ENCODE assay signal across 8 cellular contexts in genomic region chr1:23577056-23577985, GRCh38. TPM values are rescaled to one million over a fixed set of nuclear protein-coding genes. Genes with fewer than 3 reads are reported as not detected.
DNase-seq lines count a peak whose midpoint lies in the region; ATAC-seq, FAIRE-seq and TF ChIP-seq lines count a peak whose summit lies in the region.

No MANE protein-coding gene starts in this region.

- H3K23me2 ChIP-seq in H1 (ENCODE audit: low read depth, low read length): no peaks in the 10 kb centered on the region

- H4K20me1 ChIP-seq in H1 (replicated peaks in 1 of 2; ENCODE audit: control insufficient read depth in 1 of 2, insufficient read depth in 2 of 2, low read length in 2 of 2): no peaks in the 10 kb centered on the region

- DNase-seq in activated CD8-positive, alpha-beta memory T cell treated with anti-CD3 and anti-CD28 coated beads, Interleukin-2, amount 10 ng/mL, durations not matched to agents 7 days and 5 days: peak; percentile 72
- no peak for DNase-seq in activated CD8-positive, alpha-beta memory T cell treated with anti-CD3 and anti-CD28 coated beads, Interleukin-2, amount 50 U/mL, for 4 hours
- DNase-seq in H1 (ENCODE audit: low read depth in 1 of 2, low spot score in 2 of 2): no peak
- peak in 3 of 5 donors; percentile 42 to 51 (median 44) for DNase-seq in ovary
- no peak for DNase-seq in effector CD8-positive, alpha-beta T cell (lab: John Stamatoyannopoulos, UW)
- DNase-seq in COR-L47 (lab: John Stamatoyannopoulos, UW): no peak

- no peak overlapping the region for H3K4me3 ChIP-seq in H1 (ENCODE audit: extremely low read depth in 1 of 4, insufficient read depth in 2 of 4, low read depth in 3 of 4, low read length in 4 of 4)
- H3K4me3 ChIP-seq in ovary: no peak overlapping the region

- H3K9ac ChIP-seq in H1 (replicated peaks in 1 of 4; ENCODE audit: extremely low read depth in 1 of 4, low read depth in 3 of 4, low read length in 3 of 4): no peak overlapping the region

- H2BK20ac ChIP-seq in H1 (ENCODE audit: low read length): 0 out of 2 replicates have a peak overlapping the region, but pooled peaks have one; percentile 37

- no peaks in the 10 kb centered on the region for H3K9me3 Mint-ChIP-seq in activated CD8-positive, alpha-beta memory T cell treated with anti-CD3 and anti-CD28 coated beads, Interleukin-2, amount 10 ng/mL, durations not matched to agents 7 days and 5 days (ENCODE audit: low read depth)

- H4K5ac ChIP-seq in H1 (ENCODE audit: insufficient read length, low read depth, low read length): no peak overlapping the region

- TF ChIP-seq POLR2A in Raji (IDR thresholded peaks at IDR 0.05; ENCODE audit: insufficient read depth, low read depth, low read length) (0 out of 2 replicates have a peak, but pooled peaks have one; percentile 36), H1 (IDR thresholded peaks at IDR 0.05; ENCODE audit: control extremely low read depth in 1 of 2, low read depth in 2 of 2, low read length in 2 of 2) (no peak), ovary (IDR thresholded peaks at IDR 0.05) (no peak)

- TF ChIP-seq CTCF in H1 (IDR thresholded peaks at IDR 0.05; ENCODE audit: control extremely low read depth in 1 of 3, insufficient read depth in 1 of 3, low read depth in 1 of 3, low read length in 3 of 3) (no peak), ovary (IDR thresholded peaks at IDR 0.05) (no peak)

- no peak overlapping the region for H4K8ac ChIP-seq in H1 (ENCODE audit: extremely low read depth, insufficient read depth, low read length)

- no peaks in the 10 kb centered on the region for H3K27me3 Mint-ChIP-seq in activated CD8-positive, alpha-beta memory T cell treated with anti-CD3 and anti-CD28 coated beads, Interleukin-2, amount 10 ng/mL, durations not matched to agents 7 days and 5 days

- H2BK15ac ChIP-seq in H1 (ENCODE audit: low read length): peak overlapping the region; percentile 49; the same call in 1 of the 2 replicates

- H3K18ac ChIP-seq in H1 (ENCODE audit: extremely low read depth, low read length): no peak overlapping the region; the same call in 1 of the 2 replicates

- 88% methylated on average over 11 of the region's 11 CpGs; no CpG with 5 or more reads in 1 of the 2 experiments for WGBS in H1 (ENCODE audit: extremely low coverage in 1 of 2, insufficient coverage in 1 of 2, insufficient read length in 1 of 2, insufficient replicate concordance in 2 of 2, low coverage in 1 of 2, low lambda C conversion rate in 2 of 2, missing lambda C conversion rate in 1 of 2), 2 experiments
- 4 to 6% (median 5%) methylated on average over 11 of the region's 11 CpGs for WGBS in ovary, 3 donors

- no peak overlapping the region for H4K91ac ChIP-seq in H1 (replicated peaks; ENCODE audit: insufficient read length, low read length)

- H2AFZ ChIP-seq in H1 (ENCODE audit: low read length): peak overlapping the region; percentile 90

- H3K36me3 ChIP-seq in H1 (ENCODE audit: control insufficient read depth in 2 of 4, insufficient read depth in 4 of 4, low read length in 3 of 4) (no peaks in the 10 kb centered on the region), ovary (no peaks in the 10 kb centered on the region)

- no peak overlapping the region for H3K27ac ChIP-seq in H1 (ENCODE audit: low read depth, low read length)
- H3K27ac ChIP-seq in ovary: peak overlapping the region in 1 of 2 donors; percentile 55

- no peak for FAIRE-seq in H1 (lab: Jason Lieb, UNC)

- H3K56ac ChIP-seq in H1 (replicated peaks; ENCODE audit: insufficient read length, low read depth, low read length): no peak overlapping the region

- H3K79me2 ChIP-seq in H1 (ENCODE audit: control insufficient read depth in 1 of 2, insufficient read depth in 2 of 2, low read length in 2 of 2): no peaks in the 10 kb centered on the region

- intact Hi-C loops in ovary (cut with DNase I): no loop called here

- POLR2A ChIA-PET in H1 (lab: Charles Lee; ENCODE audit: partially characterized antibody): interaction anchor here (0.7 to 15.7 kb wide), 9 partner anchors 9 to 185 kb away, joined by 3 to 283 read pairs (median 4); partner anchors contain the start of genes ID3 and RPL11

- CTCF ChIA-PET in activated CD8-positive, alpha-beta memory T cell treated with anti-CD3 and anti-CD28 coated beads, Interleukin-2, amount 10 ng/mL, durations not matched to agents 7 days and 5 days (lab: Charles Lee): interaction anchor here (0.7 to 6.1 kb wide), 17 partner anchors 11 to 80 kb away, joined by 3 to 71 read pairs (median 5); partner anchors contain the start of gene ID3
- CTCF ChIA-PET in H1 (lab: Charles Lee; ENCODE audit: partially characterized antibody): interaction anchor here (0.5 to 3.8 kb wide), 15 partner anchors 9 to 114 kb away, joined by 3 to 18 read pairs (median 5); partner anchors contain the start of gene RPL11

- no peak overlapping the region for H3K14ac ChIP-seq in H1 (ENCODE audit: insufficient read length)

- TF ChIP-seq RAD21 in H1 (IDR thresholded peaks at IDR 0.05 in 1 of 2, conservative IDR thresholded peaks at IDR 0.05 in 1 of 2; ENCODE audit: low read depth in 2 of 2, low read length in 2 of 2): no peak

- peaks cover 27% of the 10 kb centered on the region for H3K4me1 Mint-ChIP-seq in activated CD8-positive, alpha-beta memory T cell treated with anti-CD3 and anti-CD28 coated beads, Interleukin-2, amount 10 ng/mL, durations not matched to agents 7 days and 5 days

- TF ChIP-seq EP300 in H1 (IDR thresholded peaks at IDR 0.05; ENCODE audit: borderline replicate concordance in 1 of 2, low read depth in 2 of 2, low read length in 2 of 2) (no peak), ovary (IDR thresholded peaks at IDR 0.05) (no peak)

- no peak overlapping the region for H2AK5ac ChIP-seq in H1 (ENCODE audit: low read depth, low read length)

- H3K36me3 Mint-ChIP-seq in activated CD8-positive, alpha-beta memory T cell treated with anti-CD3 and anti-CD28 coated beads, Interleukin-2, amount 10 ng/mL, durations not matched to agents 7 days and 5 days: no peaks in the 10 kb centered on the region

- H2BK120ac ChIP-seq in H1 (replicated peaks; ENCODE audit: low read depth, low read length): peak overlapping the region; percentile 66

- H2BK5ac ChIP-seq in H1 (ENCODE audit: low read depth, low read length): peak overlapping the region; percentile 62; the same call in 1 of the 2 replicates

- H3K4me3 Mint-ChIP-seq in activated CD8-positive, alpha-beta memory T cell treated with anti-CD3 and anti-CD28 coated beads, Interleukin-2, amount 10 ng/mL, durations not matched to agents 7 days and 5 days: peak overlapping the region; percentile 20

- peaks cover 2 to 6% (median 3%) of the 10 kb centered on the region in 4 experiments; a peak in 4 of 7 replicates for H3K4me1 ChIP-seq in H1 (replicated peaks in 1 of 4; ENCODE audit: control insufficient read depth in 3 of 4, insufficient read depth in 4 of 4, low read length in 3 of 4)
- peaks cover 9% of the 10 kb centered on the region for H3K4me1 ChIP-seq in ovary (ENCODE audit: insufficient read depth)

- no peak overlapping the region for H3K23ac ChIP-seq in H1 (ENCODE audit: insufficient read length)

- H3K4ac ChIP-seq in H1 (replicated peaks; ENCODE audit: insufficient read length, low read depth, low read length): peak overlapping the region; percentile 65

- no peaks in the 10 kb centered on the region for H3K79me1 ChIP-seq in H1 (ENCODE audit: low read depth, low read length)

- no peaks in the 10 kb centered on the region for H3K27me3 ChIP-seq in H1 (replicated peaks in 1 of 4; ENCODE audit: control insufficient read depth in 3 of 4, extremely low read depth in 1 of 4, insufficient read depth in 3 of 4, low read length in 3 of 4)
- no peaks in the 10 kb centered on the region for H3K27me3 ChIP-seq in ovary

- no peak overlapping the region; the same call in 1 of the 2 replicates for H2BK12ac ChIP-seq in H1 (ENCODE audit: low read depth, low read length)

- no peak overlapping the region for H3K4me2 ChIP-seq in H1 (ENCODE audit: insufficient read depth in 1 of 2, low read depth in 2 of 2, low read length in 2 of 2)

- peak; percentile 95 for ATAC-seq in activated CD8-positive, alpha-beta memory T cell treated with anti-CD3 and anti-CD28 coated beads, Interleukin-2, amount 10 ng/mL, durations not matched to agents 7 days and 5 days
- ATAC-seq in HG02938 (IDR thresholded peaks at IDR 0.05; ENCODE audit: unreplicated experiment): peak; percentile 83

- H3K27ac Mint-ChIP-seq in activated CD8-positive, alpha-beta memory T cell treated with anti-CD3 and anti-CD28 coated beads, Interleukin-2, amount 10 ng/mL, durations not matched to agents 7 days and 5 days: peak overlapping the region; percentile 84

- H3K9me3 ChIP-seq in H1 (ENCODE audit: insufficient read depth in 2 of 2, low read depth in 1 of 2, low read length in 1 of 2) (no peaks in the 10 kb centered on the region), ovary (no peaks in the 10 kb centered on the region)

RNA-seq across cellular contexts. Expression of gene ID3, which starts 18.0 kb away (rescaled TPM):
- total RNA-seq in activated CD8-positive, alpha-beta memory T cell treated with anti-CD3 and anti-CD28 coated beads, Interleukin-2, amount 10 ng/mL, durations not matched to agents 7 days and 5 days: 10 to 100 TPM; 14.4 to 34.2 TPM
- 240 and 252 TPM in 2 replicates for total RNA-seq in H1 (2021; fragmentation: NEBNext Ultra II Directional; extraction: Animal tissue kit (Norgen Biotek cat#: 25700))
- 304 and 490 TPM in 2 replicates for polyA plus RNA-seq in H1 (2011; rRNA removed)
- 310 TPM for polyA plus RNA-seq in H1 (2011; cell fraction: cytosol; rRNA removed)
- 192 TPM for polyA plus RNA-seq in H1 (2011; cell fraction: nucleus; rRNA removed)
- 135 to 194 TPM (median 157 TPM) in 4 replicates for polyA plus RNA-seq in H1 (2012, experiment 1 of 2)
- polyA plus RNA-seq in H1 (2012, experiment 2 of 2): 300 TPM
- 260 TPM for polyA plus RNA-seq in H1 (2013, experiment 1 of 2)
- polyA plus RNA-seq in H1 (2013, experiment 2 of 2): 250 TPM
- polyA minus RNA-seq in H1 (2011; rRNA and poly(A)+ RNA removed): 30.4 and 61.8 TPM in 2 replicates
- polyA minus RNA-seq in H1 (2011; cell fraction: cytosol; rRNA and poly(A)+ RNA removed): 97.4 TPM
- polyA minus RNA-seq in H1 (2011; cell fraction: nucleus; rRNA and poly(A)+ RNA removed): 104 TPM
- total RNA-seq in ovary: 100 to 1,000 TPM in 4 of 7 donors, 10 to 100 TPM in 3; 44.1 to 274 (median 143) TPM
- polyA plus RNA-seq in ovary: 100 to 1,000 TPM in 1 of 2 donors, 10 to 100 TPM in 1; 37.9 to 257 TPM

RNA-seq across cellular contexts. Expression of gene E2F2, which starts 46.3 kb away (rescaled TPM):
- 100 to 1,000 TPM in 1 of 2 experiments, 10 to 100 TPM in 1; 77.4 to 103 TPM for total RNA-seq in activated CD8-positive, alpha-beta memory T cell treated with anti-CD3 and anti-CD28 coated beads, Interleukin-2, amount 10 ng/mL, durations not matched to agents 7 days and 5 days
- total RNA-seq in H1 (2021; fragmentation: NEBNext Ultra II Directional; extraction: Animal tissue kit (Norgen Biotek cat#: 25700)): 6.1 and 7.0 TPM in 2 replicates
- polyA plus RNA-seq in H1 (2011; rRNA removed): 1.8 and 2.3 TPM in 2 replicates
- 1.8 TPM for polyA plus RNA-seq in H1 (2011; cell fraction: cytosol; rRNA removed)
- 2.4 TPM for polyA plus RNA-seq in H1 (2011; cell fraction: nucleus; rRNA removed)
- 3.9 to 5.3 TPM (median 4.1 TPM) in 4 replicates for polyA plus RNA-seq in H1 (2012, experiment 1 of 2)
- 3.4 TPM for polyA plus RNA-seq in H1 (2012, experiment 2 of 2)
- 3.1 TPM for polyA plus RNA-seq in H1 (2013, experiment 1 of 2)
- 2.9 TPM for polyA plus RNA-seq in H1 (2013, experiment 2 of 2)
- polyA minus RNA-seq in H1 (2011; rRNA and poly(A)+ RNA removed): 3.2 and 4.8 TPM in 2 replicates
- 2.7 TPM for polyA minus RNA-seq in H1 (2011; cell fraction: cytosol; rRNA and poly(A)+ RNA removed)
- 3.8 TPM for polyA minus RNA-seq in H1 (2011; cell fraction: nucleus; rRNA and poly(A)+ RNA removed)
- 1 to 10 TPM in 1 of 7 donors, under 1 TPM in 4, not detected in 2; under 0.01 to 1.1 (median 0.23) TPM for total RNA-seq in ovary
- under 1 TPM; 0.08 to 0.13 TPM for polyA plus RNA-seq in ovary

Comparison
In these comparisons a context has a peak if more than half of its experiments do, and no peak if none do; other contexts are left out.
1. DNase-seq: peak in activated CD8-positive, alpha-beta memory T cell treated with anti-CD3 and anti-CD28 coated beads, Interleukin-2, amount 10 ng/mL, durations not matched to agents 7 days and 5 days (single experiment) and ovary (3 of 5); none in activated CD8-positive, alpha-beta memory T cell treated with anti-CD3 and anti-CD28 coated beads, Interleukin-2, amount 50 U/mL, for 4 hours (single experiment), H1 (0 of 2), effector CD8-positive, alpha-beta T cell (single experiment) and COR-L47 (single experiment).